ENCODE assay signal across 17 cellular contexts in genomic region chr20:19893356-19893755, GRCh38.
"Had no signal": no experiment of that assay in that cellular context is flagged by ENCODE, and none has a peak within 500 bp of the region (broad histone marks: within the 10 kb centered on the region; RNA-seq: fewer than 3 reads in every experiment).

No MANE protein-coding gene starts in this region.

- H3K4me1 ChIP-seq: neural progenitor cell had no signal

- FAIRE-seq: endometrium had no signal

- H3K4me2 ChIP-seq: neural progenitor cell had no signal

- H3K27me3 ChIP-seq: cardiac muscle cell, neural progenitor cell, stomach, testis, upper lobe of left lung had no signal

- H3K27ac ChIP-seq: cardiac muscle cell, neural progenitor cell, stomach, testis, upper lobe of left lung had no signal

- H3K9ac ChIP-seq: neural progenitor cell had no signal

- DNase-seq: activated CD4-positive, alpha-beta T cell treated with anti-CD3 and anti-CD28 coated beads, Interleukin-2, amount 50 U/mL, for 4 hours; activated CD4-positive, CD25-positive, alpha-beta regulatory T cell treated with anti-CD3 and anti-CD28 coated beads, Interleukin-2, amount 50 U/mL, for 72 hours; activated naive CD4-positive, alpha-beta T cell treated with Interleukin-2 at 50 U/mL for 16 hours; activated T-cell treated with anti-CD3 and anti-CD28 coated beads for 4 hours; aorta; hypothalamus; naive B cell; stimulated activated CD4-positive, alpha-beta T cell treated with anti-CD3 and anti-CD28 coated beads, Interleukin-12 subunit alpha, Interleukin-12 subunit beta, amount 100 ng/mL, for 4 hours; stimulated activated CD4-positive, alpha-beta T cell treated with anti-CD3 and anti-CD28 coated beads, Interleukin-2, amount 100 ng/mL, for 24 hours; stomach; T1000; testis; upper lobe of left lung had no signal

- H3K9me3 ChIP-seq: stomach, testis, upper lobe of left lung had no signal

- H3K4me3 ChIP-seq: cardiac muscle cell, lung, neural progenitor cell, stomach, testis, upper lobe of left lung had no signal

- H3K36me3 ChIP-seq: cardiac muscle cell, neural progenitor cell had no signal

- H2AFZ ChIP-seq: neural progenitor cell had no signal
